Comparison of ENCODE assay signal across 27 cellular contexts in genomic region chr3:126051741-126052140, GRCh38. TPM values are rescaled to one million over a fixed set of nuclear protein-coding genes. Genes with fewer than 3 reads are reported as not detected.
DNase-seq lines count a peak whose midpoint lies in the region; ATAC-seq and TF ChIP-seq lines count a peak whose summit lies in the region.
"Had no signal": no experiment of that assay in that cellular context is flagged by ENCODE, and none has a peak within 500 bp of the region (broad histone marks: within the 10 kb centered on the region; RNA-seq: fewer than 3 reads in every experiment).

No MANE protein-coding gene starts in this region.

- POLR2A ChIA-PET in GM10248 (lab: Yijun Ruan, JAX) (no interaction called here), MCF 10A (lab: Yijun Ruan, JAX) (no interaction called here)

- BruUV-seq in MCF 10A (replicated peaks; lab: Mats Ljungman, UMichigan): no TSS peak

- no peaks in the 10 kb centered on the region for H3K27me3 Mint-ChIP-seq in stimulated activated memory B cell treated with anti-CD40 and anti-IgM and Interleukin-4, amounts not matched to agents 10 μg/mL and 1 μg/mL and 100 μg/mL, for 72 hours
- no peaks in the 10 kb centered on the region for H3K27me3 Mint-ChIP-seq in MCF 10A (ENCODE audit: insufficient read depth, unreplicated experiment)

- no peaks in the 10 kb centered on the region for H3K9me3 Mint-ChIP-seq in stimulated activated memory B cell treated with anti-CD40 and anti-IgM and Interleukin-4, amounts not matched to agents 10 μg/mL and 1 μg/mL and 100 μg/mL, for 72 hours
- no peaks in the 10 kb centered on the region for H3K9me3 Mint-ChIP-seq in MCF 10A (ENCODE audit: unreplicated experiment)
- H3K9me3 Mint-ChIP-seq: activated naive CD4-positive, alpha-beta T cell treated with anti-CD3 and anti-CD28 coated beads, Interleukin-2, amount 50 U/mL, for 72 hours; immature natural killer cell; T-helper 2 cell treated with Interferon-gamma antibody and Interleukin-4, amounts not matched to agents 5 μg/mL and 100 μg/mL, for 36 hours had no signal

- intact Hi-C loops in MCF 10A (cut with micrococcal nuclease): no loop called here
- intact Hi-C loops in sciatic nerve (cut with DNase I): no loop called here

- peaks cover 24% of the 10 kb centered on the region for H3K4me1 Mint-ChIP-seq in stimulated activated memory B cell treated with anti-CD40 and anti-IgM and Interleukin-4, amounts not matched to agents 10 μg/mL and 1 μg/mL and 100 μg/mL, for 72 hours
- peaks cover 20% of the 10 kb centered on the region for H3K4me1 Mint-ChIP-seq in MCF 10A (ENCODE audit: insufficient read depth, unreplicated experiment)
- H3K4me1 Mint-ChIP-seq: nephron had no signal

- peak overlapping the region; percentile 76 for H3K27ac Mint-ChIP-seq in stimulated activated memory B cell treated with anti-CD40 and anti-IgM and Interleukin-4, amounts not matched to agents 10 μg/mL and 1 μg/mL and 100 μg/mL, for 72 hours
- H3K27ac Mint-ChIP-seq in MCF 10A (ENCODE audit: low read depth, unreplicated experiment): no peak overlapping the region
- H3K27ac Mint-ChIP-seq: activated CD8-positive, alpha-beta T cell treated with anti-CD3 and anti-CD28 coated beads, Interleukin-2, amount 10 ng/mL, durations not matched to agents 7 days and 5 days; nephron; T-helper 2 cell treated with Interferon-gamma antibody and Interleukin-4, amounts not matched to agents 5 μg/mL and 100 μg/mL, for 36 hours had no signal

- TF ChIP-seq CTCF in GM10248 (IDR thresholded peaks at IDR 0.05; ENCODE audit: control extremely low read depth, extremely low read depth, low read depth, missing control alignments) (no peak), MCF 10A (IDR thresholded peaks at IDR 0.05; ENCODE audit: unreplicated experiment) (no peak)

- no peak for ATAC-seq in stimulated activated memory B cell treated with anti-CD40 and anti-IgM and Interleukin-4, amounts not matched to agents 10 μg/mL and 1 μg/mL and 100 μg/mL, for 72 hours
- no peak for ATAC-seq in sciatic nerve
- ATAC-seq: activated CD8-positive, alpha-beta T cell treated with anti-CD3 and anti-CD28 coated beads, Interleukin-2, amount 10 ng/mL, durations not matched to agents 7 days and 5 days; activated naive CD4-positive, alpha-beta T cell treated with anti-CD3 and anti-CD28 coated beads, Interleukin-2, amount 50 U/mL, for 72 hours; left cardiac atrium; Panc1; stimulated activated naive CD8-positive, alpha-beta T cell treated with anti-CD3 and anti-CD28 coated beads, Interleukin-15, Interleukin-2, amounts not matched to agents 100 U/mL and 50 U/mL, for 24 hours had no signal

- no peaks in the 10 kb centered on the region for H3K36me3 ChIP-seq in KOPT-K1 (ENCODE audit: insufficient read depth, low read length)
- H3K36me3 ChIP-seq: brain microvascular endothelial cell, MG63, ovary had no signal

- no peak overlapping the region for H3K4me3 Mint-ChIP-seq in stimulated activated memory B cell treated with anti-CD40 and anti-IgM and Interleukin-4, amounts not matched to agents 10 μg/mL and 1 μg/mL and 100 μg/mL, for 72 hours
- H3K4me3 Mint-ChIP-seq in MCF 10A (ENCODE audit: unreplicated experiment): no peak overlapping the region
- H3K4me3 Mint-ChIP-seq: activated CD8-positive, alpha-beta T cell treated with anti-CD3 and anti-CD28 coated beads, Interleukin-2, amount 10 ng/mL, durations not matched to agents 7 days and 5 days; nephron; T-helper 2 cell treated with Interferon-gamma antibody and Interleukin-4, amounts not matched to agents 5 μg/mL and 100 μg/mL, for 36 hours had no signal

- CTCF ChIA-PET in GM10248 (lab: Yijun Ruan, JAX) (no interaction called here), MCF 10A (lab: Yijun Ruan, JAX) (interaction anchor here (0.5 kb wide), 1 partner anchor 1010 kb away, joined by 3 read pairs; no protein-coding TSS in a partner anchor)

- H3K9me3 ChIP-seq in KOPT-K1 (ENCODE audit: insufficient read depth, low read length, poor library complexity, severe bottlenecking): no peaks in the 10 kb centered on the region
- H3K9me3 ChIP-seq: MG63, ovary, testis had no signal

- H3K36me3 Mint-ChIP-seq in stimulated activated memory B cell treated with anti-CD40 and anti-IgM and Interleukin-4, amounts not matched to agents 10 μg/mL and 1 μg/mL and 100 μg/mL, for 72 hours: peaks cover 22% of the 10 kb centered on the region
- H3K36me3 Mint-ChIP-seq in MCF 10A (ENCODE audit: insufficient read depth, unreplicated experiment): peaks cover 7% of the 10 kb centered on the region
- H3K36me3 Mint-ChIP-seq: activated naive CD4-positive, alpha-beta T cell treated with anti-CD3 and anti-CD28 coated beads, Interleukin-2, amount 50 U/mL, for 72 hours had no signal

- peak overlapping the region; percentile 17 for H3K27ac ChIP-seq in KOPT-K1 (ENCODE audit: low read depth, low read length, poor library complexity, severe bottlenecking)
- H3K27ac ChIP-seq: brain microvascular endothelial cell, ovary had no signal

- DNase-seq in GM10248 (ENCODE audit: extremely low spot score) (peak; percentile 24), left kidney (ENCODE audit: low read depth, low spot score) (peak; percentile 42), NCI-H1092 (lab: John Stamatoyannopoulos, UW) (no peak), MCF 10A (ENCODE audit: unreplicated experiment) (no peak), sciatic nerve (ENCODE audit: low spot score) (no peak)
- DNase-seq: ACHN; activated CD8-positive, alpha-beta T cell treated with anti-CD3 and anti-CD28 coated beads, Interleukin-2, amount 10 ng/mL, durations not matched to agents 7 days and 5 days; activated T-cell treated with anti-CD3 and anti-CD28 coated beads for 4 hours; amygdala; brain microvascular endothelial cell; immature natural killer cell; left cardiac atrium; mammary epithelial cell; MG63; NCI-H1436 treated with DMSO at 0.1 percent for 48 hours; NCI-H2107; NCI-H345; ovary; Right ventricle myocardium superior; stimulated activated naive CD8-positive, alpha-beta T cell treated with anti-CD3 and anti-CD28 coated beads, Interleukin-15, Interleukin-2, amounts not matched to agents 100 U/mL and 50 U/mL, for 24 hours; testis had no signal

RNA-seq across cellular contexts. Expression of gene SLC41A3, which starts 32.2 kb away (rescaled TPM):
- total RNA-seq in MCF 10A (2022) (34.9 and 43.2 TPM in 2 replicates), sciatic nerve (42.8 TPM)

Comparison
In these comparisons a context has a peak if more than half of its experiments do, and no peak if none do; other contexts are left out.
1. DNase-seq: peak in GM10248 (single experiment) and left kidney (single experiment); none in NCI-H1092 (single experiment), MCF 10A (single experiment) and sciatic nerve (single experiment).